ENCODE assay signal across 10 cellular contexts in genomic region chr7:94367940-94368339, GRCh38. TPM values are rescaled to one million over a fixed set of nuclear protein-coding genes. Genes with fewer than 3 reads are reported as not detected.
DNase-seq lines count a peak whose midpoint lies in the region; ATAC-seq and TF ChIP-seq lines count a peak whose summit lies in the region.
"Had no signal": no experiment of that assay in that cellular context is flagged by ENCODE, and none has a peak within 500 bp of the region (broad histone marks: within the 10 kb centered on the region; RNA-seq: fewer than 3 reads in every experiment).

No MANE protein-coding gene starts in this region.

- no TSS peak for BruUV-seq in IMR-90 (replicated peaks; lab: Mats Ljungman, UMichigan)

- no peaks in the 10 kb centered on the region for H4K20me1 ChIP-seq in IMR-90 (ENCODE audit: insufficient read depth, low read length)

- TF ChIP-seq CTCF in IMR-90 (conservative IDR thresholded peaks at IDR 0.05; ENCODE audit: low read depth, low read length): no peak
- TF ChIP-seq CTCF in chondrocyte (IDR thresholded peaks at IDR 0.05): no peak
- no peak for TF ChIP-seq CTCF in thoracic aorta (IDR thresholded peaks at IDR 0.05)

- in situ Hi-C loops in IMR-90 (cut with MboI; ENCODE audit: low sequenced_read_pairs): no loop called here

- ATAC-seq in IMR-90 (ENCODE audit: low read depth) (peak; percentile 59), thoracic aorta (ENCODE audit: insufficient number of reproducible peaks, low FRiP score, low read depth) (peak; percentile 86), GM21576 (IDR thresholded peaks at IDR 0.05; ENCODE audit: unreplicated experiment) (no peak), GM21825 (IDR thresholded peaks at IDR 0.05; ENCODE audit: unreplicated experiment) (no peak)

- H4K5ac ChIP-seq in IMR-90 (ENCODE audit: low read depth, low read length): peak overlapping the region; percentile 99
- no peak overlapping the region for H4K5ac ChIP-seq in mesendoderm (ENCODE audit: low read length)

- dilution Hi-C loops in IMR-90 (cut with HindIII; ENCODE audit: low sequenced_read_pairs, unreplicated experiment): no loop called here

- H3K23ac ChIP-seq in IMR-90 (ENCODE audit: low read depth, low read length) (peak overlapping the region; percentile 37; the same call in 1 of the 2 replicates), mesendoderm (ENCODE audit: low read length) (no peak overlapping the region)

- peak overlapping the region; percentile 46; the same call in 1 of the 2 replicates for H3K9ac ChIP-seq in IMR-90 (ENCODE audit: low read depth, low read length)
- no peak overlapping the region for H3K9ac ChIP-seq in mesendoderm (ENCODE audit: low read length)

- peaks cover 4% of the 10 kb centered on the region for H3K9me3 Mint-ChIP-seq in chondrocyte (ENCODE audit: low read depth)
- peaks cover 0 to 2% (median 0%) of the 10 kb centered on the region in 5 donors for H3K9me3 Mint-ChIP-seq in CD8-positive, alpha-beta memory T cell

- no peaks in the 10 kb centered on the region for H3K27me3 ChIP-seq in IMR-90 (ENCODE audit: control insufficient read depth, insufficient read depth, low read length)
- H3K27me3 ChIP-seq in mesendoderm (ENCODE audit: insufficient read depth, low read length, poor library complexity): no peaks in the 10 kb centered on the region
- no peaks in the 10 kb centered on the region for H3K27me3 ChIP-seq in thoracic aorta (replicated peaks; ENCODE audit: insufficient read depth)
- H3K27me3 ChIP-seq in CD8-positive, alpha-beta memory T cell (ENCODE audit: insufficient read depth, low read length, poor library complexity, severe bottlenecking): no peaks in the 10 kb centered on the region

- H3K79me2 ChIP-seq in mesendoderm (ENCODE audit: control insufficient read depth, insufficient read depth, low read length): no peaks in the 10 kb centered on the region

- H2AFZ ChIP-seq in IMR-90 (replicated peaks; ENCODE audit: low read length, poor library complexity): no peak overlapping the region

- H3K4me3 ChIP-seq in IMR-90 (ENCODE audit: insufficient read depth, low read depth, low read length) (no peak overlapping the region), mesendoderm (ENCODE audit: low read length) (no peak overlapping the region), thoracic aorta (peak overlapping the region; percentile 55)
- H3K4me3 ChIP-seq in CD8-positive, alpha-beta memory T cell (ENCODE audit: low read length): no peak overlapping the region

- WGBS in IMR-90 (ENCODE audit: extremely low coverage in 2 of 2, insufficient read length in 1 of 2), 2 experiments: no CpG with 5 or more reads among the region's 2 CpGs
- no CpG with 5 or more reads among the region's 2 CpGs for WGBS in mesendoderm (ENCODE audit: extremely low coverage, insufficient coverage, low lambda C conversion rate)

- H2AK5ac ChIP-seq in IMR-90 (ENCODE audit: low read depth, low read length) (0 out of 2 replicates have a peak overlapping the region, but pooled peaks have one; percentile 10), mesendoderm (ENCODE audit: low read length) (no peak overlapping the region)

- peak overlapping the region; percentile 26 for H3K14ac ChIP-seq in IMR-90 (replicated peaks; ENCODE audit: low read depth, low read length)

- no peak for TF ChIP-seq RAD21 in IMR-90 (IDR thresholded peaks at IDR 0.05; ENCODE audit: low read length)

- peaks cover 85% of the 10 kb centered on the region for H3K4me1 Mint-ChIP-seq in chondrocyte (ENCODE audit: low read depth)
- H3K4me1 Mint-ChIP-seq in CD8-positive, alpha-beta memory T cell: no peaks in the 10 kb centered on the region

- H2BK5ac ChIP-seq in IMR-90 (ENCODE audit: low read depth, low read length, poor library complexity, severe bottlenecking): peak overlapping the region; percentile 99
- H2BK5ac ChIP-seq in mesendoderm (ENCODE audit: low read length): no peak overlapping the region

- TF ChIP-seq POLR2A in IMR-90 (IDR thresholded peaks at IDR 0.05; ENCODE audit: low read depth, low read length): no peak

- H3K4me2 ChIP-seq in IMR-90 (ENCODE audit: low read depth, low read length) (peak overlapping the region; percentile 98; the same call in 1 of the 2 replicates), mesendoderm (ENCODE audit: low read length) (no peak overlapping the region)

- peak overlapping the region; percentile 77 for H3K4ac ChIP-seq in IMR-90 (ENCODE audit: low read depth, low read length)
- no peak overlapping the region for H3K4ac ChIP-seq in mesendoderm (ENCODE audit: low read depth, low read length)

- H2AK9ac ChIP-seq in IMR-90 (replicated peaks; ENCODE audit: low read depth, low read length, poor library complexity): no peak overlapping the region

- peak overlapping the region; percentile 65; the same call in 1 of the 3 replicates for H2BK15ac ChIP-seq in IMR-90 (ENCODE audit: low read depth, low read length)
- H2BK15ac ChIP-seq in mesendoderm (replicated peaks; ENCODE audit: low read depth): no peak overlapping the region

- H3K9me3 ChIP-seq in IMR-90 (ENCODE audit: control insufficient read depth, insufficient read depth, low read length) (no peaks in the 10 kb centered on the region), thoracic aorta (no peaks in the 10 kb centered on the region)
- no peaks in the 10 kb centered on the region for H3K9me3 ChIP-seq in CD8-positive, alpha-beta memory T cell (ENCODE audit: low read length)

- peak overlapping the region; percentile 89 for H2BK120ac ChIP-seq in IMR-90 (ENCODE audit: low read depth, low read length)
- H2BK120ac ChIP-seq in mesendoderm (ENCODE audit: low read depth, low read length): no peak overlapping the region

- peaks cover 4% of the 10 kb centered on the region for H3K9me1 ChIP-seq in IMR-90 (ENCODE audit: insufficient read depth, low read length)

- H3K27me3 Mint-ChIP-seq in chondrocyte (ENCODE audit: low read depth): no peaks in the 10 kb centered on the region
- peaks cover 3 to 9% of the 10 kb centered on the region in 2 donors for H3K27me3 Mint-ChIP-seq in CD8-positive, alpha-beta memory T cell

- CTCF ChIA-PET in IMR-90 (lab: Yijun Ruan, JAX): interaction anchor here (0.6 to 3.3 kb wide), 7 partner anchors 13 to 1235 kb away, joined by 3 to 10 read pairs (median 5); no protein-coding TSS in a partner anchor
- CTCF ChIA-PET in CD8-positive, alpha-beta memory T cell (lab: Charles Lee): no interaction called here

- H3K79me1 ChIP-seq in IMR-90 (ENCODE audit: low read depth in 1 of 2, low read length in 2 of 2): peaks cover 4 to 13% of the 10 kb centered on the region in 2 experiments; a peak in 3 of 4 replicates
- H3K79me1 ChIP-seq in mesendoderm (ENCODE audit: low read length): no peaks in the 10 kb centered on the region

- H3K4me1 ChIP-seq in IMR-90 (ENCODE audit: control insufficient read depth, insufficient read depth, low read length): peaks cover 12% of the 10 kb centered on the region
- H3K4me1 ChIP-seq in mesendoderm (ENCODE audit: control insufficient read depth, low read depth, low read length): no peaks in the 10 kb centered on the region
- H3K4me1 ChIP-seq in thoracic aorta (ENCODE audit: control insufficient read depth in 1 of 2, low read depth in 2 of 2): peaks cover 10 to 56% of the 10 kb centered on the region in 2 donors
- no peaks in the 10 kb centered on the region for H3K4me1 ChIP-seq in CD8-positive, alpha-beta memory T cell (ENCODE audit: insufficient read depth, low read length)

- POLR2A ChIA-PET in IMR-90 (lab: Charles Lee; ENCODE audit: unreplicated experiment): interaction anchor here (1.0 to 3.5 kb wide), 6 partner anchors 27 to 72 kb away, joined by 3 to 25 read pairs (median 5); partner anchors contain the start of gene COL1A2
- POLR2A ChIA-PET in CD8-positive, alpha-beta memory T cell (lab: Charles Lee): no interaction called here

- H3K36me3 Mint-ChIP-seq in chondrocyte (ENCODE audit: low read depth): peaks cover 3% of the 10 kb centered on the region
- no peaks in the 10 kb centered on the region for H3K36me3 Mint-ChIP-seq in CD8-positive, alpha-beta memory T cell

- H2BK20ac ChIP-seq in IMR-90 (ENCODE audit: low read depth, low read length): peak overlapping the region; percentile 93

- intact Hi-C loops in IMR-90 (cut with micrococcal nuclease): loop anchor here (1.0 to 2.0 kb wide), 2 partner anchors 15 to 26 kb away; partner anchors contain the start of gene COL1A2

- H3K27ac Mint-ChIP-seq in chondrocyte (ENCODE audit: unreplicated experiment): peak overlapping the region; percentile 94
- no peak overlapping the region for H3K27ac Mint-ChIP-seq in CD8-positive, alpha-beta memory T cell

- DNase-seq in IMR-90 (peak; percentile 65), chondrocyte (ENCODE audit: low spot score) (no peak), mesendoderm (no peak), thoracic aorta (ENCODE audit: low spot score) (no peak), midbrain (lab: John Stamatoyannopoulos, UW) (no peak)
- no peak for DNase-seq in CD8-positive, alpha-beta memory T cell
- DNase-seq: GOT3, T-helper 9 cell had no signal

- H3K18ac ChIP-seq in IMR-90 (ENCODE audit: low read depth, low read length) (peak overlapping the region; percentile 100), mesendoderm (ENCODE audit: low read length) (peak overlapping the region; percentile 51)

- H3K56ac ChIP-seq in IMR-90 (ENCODE audit: extremely low read depth, insufficient read depth, low read length) (peak overlapping the region; percentile 76), mesendoderm (ENCODE audit: low read length) (no peak overlapping the region)

- H3K36me3 ChIP-seq in IMR-90 (ENCODE audit: control insufficient read depth, insufficient read depth, low read length): no peaks in the 10 kb centered on the region
- no peaks in the 10 kb centered on the region for H3K36me3 ChIP-seq in mesendoderm (ENCODE audit: control insufficient read depth, insufficient read depth, low read length)
- no peaks in the 10 kb centered on the region for H3K36me3 ChIP-seq in thoracic aorta
- H3K36me3 ChIP-seq in CD8-positive, alpha-beta memory T cell (ENCODE audit: insufficient read depth, low read length): no peaks in the 10 kb centered on the region

- H3K27ac ChIP-seq in IMR-90 (ENCODE audit: insufficient read depth, low read length): peak overlapping the region; percentile 54
- no peak overlapping the region for H3K27ac ChIP-seq in mesendoderm (ENCODE audit: low read depth, low read length)
- H3K27ac ChIP-seq in thoracic aorta: peak overlapping the region; percentile 81 to 93
- no peak overlapping the region for H3K27ac ChIP-seq in CD8-positive, alpha-beta memory T cell (ENCODE audit: low read depth, low read length)

- peak overlapping the region; percentile 51 to 86 for H4K8ac ChIP-seq in IMR-90 (ENCODE audit: low read depth in 2 of 2, low read length in 2 of 2)
- H4K8ac ChIP-seq in mesendoderm (ENCODE audit: low read depth, low read length): no peak overlapping the region

- H4K91ac ChIP-seq in IMR-90 (ENCODE audit: insufficient read depth, low read depth, low read length): peak overlapping the region; percentile 88

- H3K4me3 Mint-ChIP-seq in chondrocyte (ENCODE audit: unreplicated experiment): peak overlapping the region; percentile 63
- no peak overlapping the region for H3K4me3 Mint-ChIP-seq in CD8-positive, alpha-beta memory T cell

RNA-seq across cellular contexts. Expression of gene COL1A2, which starts 26.8 kb away (rescaled TPM):
- total RNA-seq in IMR-90 (2012; rRNA removed): 1,211 and 1,351 TPM in 2 replicates
- polyA plus RNA-seq in IMR-90 (2012; rRNA removed): 3,922 and 4,454 TPM in 2 replicates
- polyA plus RNA-seq in IMR-90 (2012; cell fraction: cytosol; rRNA removed): 4,367 and 7,099 TPM in 2 replicates
- 4,818 and 7,550 TPM in 2 replicates for polyA plus RNA-seq in IMR-90 (2012; cell fraction: nucleus; rRNA removed; ENCODE audit: low replicate concordance)
- 11,901 to 12,433 TPM (median 12,302 TPM) in 3 replicates for total RNA-seq in chondrocyte
- 83.1 TPM for polyA plus RNA-seq in mesendoderm (2013, experiment 1 of 2)
- polyA plus RNA-seq in mesendoderm (2013, experiment 2 of 2): 83.6 TPM
- total RNA-seq in thoracic aorta: 1,000 to 10,000 TPM; 1,117 to 1,356 TPM
- total RNA-seq in CD8-positive, alpha-beta memory T cell: under 1 TPM; 0.09 to 0.18 TPM
- polyA plus RNA-seq in CD8-positive, alpha-beta memory T cell: not detected

Comparison
In these comparisons a context has a peak if more than half of its experiments do, and no peak if none do; other contexts are left out.
1. ATAC-seq: peak in IMR-90 (single experiment) and thoracic aorta (single experiment); none in GM21576 (single experiment) and GM21825 (single experiment).
2. H3K27ac ChIP-seq: peak in IMR-90 (single experiment) and thoracic aorta (2 of 2); none in mesendoderm (single experiment) and CD8-positive, alpha-beta memory T cell (single experiment).
3. RNA of gene COL1A2, which starts 26.8 kb away (total RNA-seq): 11,901 to 12,433 TPM in chondrocyte, 1,117 to 1,356 TPM in thoracic aorta and 1,211 to 1,351 TPM in IMR-90; 0.09 to 0.18 TPM in CD8-positive, alpha-beta memory T cell; every median in the first group is over 100 times any median in the second.